Comparison of ENCODE assay signal across 23 cellular contexts in genomic region chr14:85122690-85123089, GRCh38.
DNase-seq lines count a peak whose midpoint lies in the region; ATAC-seq, FAIRE-seq and TF ChIP-seq lines count a peak whose summit lies in the region.
"Had no signal": no experiment of that assay in that cellular context is flagged by ENCODE, and none has a peak within 500 bp of the region (broad histone marks: within the 10 kb centered on the region; RNA-seq: fewer than 3 reads in every experiment).

No MANE protein-coding gene starts in this region.

- TF ChIP-seq POLR2A in A549 (IDR thresholded peaks at IDR 0.05; ENCODE audit: low read length), result no peak

- H3K27me3 Mint-ChIP-seq in activated T-cell treated with anti-CD3 and anti-CD28 coated beads, Interleukin-2, amount 50 U/mL, for 72 hours (ENCODE audit: low read depth), result no peaks in the 10 kb centered on the region
- H3K27me3 Mint-ChIP-seq: activated CD4-positive, alpha-beta T cell treated with anti-CD3 and anti-CD28 coated beads, Interleukin-2, amount 10 ng/mL, durations not matched to agents 24 days and 14 days; stimulated activated naive CD8-positive, alpha-beta T cell treated with anti-CD3 and anti-CD28 coated beads, Interleukin-15, Interleukin-2, amounts not matched to agents 100 ng/mL and 50 ng/mL, for 24 hours had no signal

- no peaks in the 10 kb centered on the region for H3K27me3 ChIP-seq in adipocyte (replicated peaks; ENCODE audit: control insufficient read depth, insufficient read depth, low read length)
- H3K27me3 ChIP-seq: neutrophil, SJSA1, vagina had no signal

- H3K27ac Mint-ChIP-seq in activated T-cell treated with anti-CD3 and anti-CD28 coated beads, Interleukin-2, amount 50 U/mL, for 72 hours, result no peak overlapping the region
- H3K27ac Mint-ChIP-seq: activated CD4-positive, alpha-beta T cell treated with anti-CD3 and anti-CD28 coated beads, Interleukin-2, amount 10 ng/mL, durations not matched to agents 24 days and 14 days; HFFc6; immature natural killer cell; stimulated activated naive CD8-positive, alpha-beta T cell treated with anti-CD3 and anti-CD28 coated beads, Interleukin-15, Interleukin-2, amounts not matched to agents 100 ng/mL and 50 ng/mL, for 24 hours had no signal

- no peaks in the 10 kb centered on the region for H3K4me1 Mint-ChIP-seq in activated T-cell treated with anti-CD3 and anti-CD28 coated beads, Interleukin-2, amount 50 U/mL, for 72 hours (ENCODE audit: low read depth)
- H3K4me1 Mint-ChIP-seq: activated CD4-positive, alpha-beta T cell treated with anti-CD3 and anti-CD28 coated beads, Interleukin-2, amount 10 ng/mL, durations not matched to agents 24 days and 14 days; immature natural killer cell had no signal

- TF ChIP-seq RAD21 in A549 (conservative IDR thresholded peaks at IDR 0.05 in 1 of 2, IDR thresholded peaks at IDR 0.05 in 1 of 2), result no peak

- H3K9me3 Mint-ChIP-seq in activated T-cell treated with anti-CD3 and anti-CD28 coated beads, Interleukin-2, amount 50 U/mL, for 72 hours, result peaks cover 7 to 9% of the 10 kb centered on the region in 2 donors
- H3K9me3 Mint-ChIP-seq: HFFc6 had no signal

- CTCF ChIA-PET in A549 (lab: Yijun Ruan, JAX), result no interaction called here
- CTCF ChIA-PET in HEK293 (lab: Yijun Ruan, JAX), result no interaction called here

- H3K4me1 ChIP-seq in A549 (no peaks in the 10 kb centered on the region), HEK293 (ENCODE audit: control insufficient read depth, insufficient read depth, low read length) (peaks cover 9% of the 10 kb centered on the region), adipocyte (ENCODE audit: control insufficient read depth, insufficient read depth, low read length) (peaks cover under 1% of the 10 kb centered on the region)
- H3K4me1 ChIP-seq: SJSA1, vagina had no signal

- H3K9me3 ChIP-seq in A549, result no peaks in the 10 kb centered on the region
- H3K9me3 ChIP-seq in HEK293 (ENCODE audit: control insufficient read depth, insufficient read depth, low read depth, low read length), result no peaks in the 10 kb centered on the region
- no peaks in the 10 kb centered on the region for H3K9me3 ChIP-seq in adipocyte (ENCODE audit: control insufficient read depth, low read length)
- H3K9me3 ChIP-seq: neutrophil, SJSA1, vagina had no signal

- H3K4me2 ChIP-seq in A549, result no peak overlapping the region

- POLR2A ChIA-PET in A549 (lab: Yijun Ruan, JAX), result no interaction called here
- POLR2A ChIA-PET in HEK293 (lab: Yijun Ruan, JAX), result no interaction called here

- no peak overlapping the region for H3K27ac ChIP-seq in A549
- H3K27ac ChIP-seq in HEK293 (ENCODE audit: extremely low read depth, low read depth, low read length), result peak overlapping the region; percentile 35; the same call in 1 of the 2 replicates
- no peak overlapping the region for H3K27ac ChIP-seq in substantia nigra (ENCODE audit: low read depth, low read length, poor library complexity, severe bottlenecking)
- H3K27ac ChIP-seq: HL-60, neutrophil, SJSA1, vagina had no signal

- H3K4me3 ChIP-seq in A549, result no peak overlapping the region
- no peak overlapping the region for H3K4me3 ChIP-seq in HEK293 (ENCODE audit: low read depth, low read length)
- H3K4me3 ChIP-seq in adipocyte (ENCODE audit: low read length), result no peak overlapping the region
- H3K4me3 ChIP-seq: SJSA1, vagina had no signal

- FAIRE-seq in A549 (lab: Jason Lieb, UNC), result no peak
- FAIRE-seq: D721Med, frontal cortex had no signal

- H3K36me3 ChIP-seq in HEK293 (ENCODE audit: control insufficient read depth in 2 of 2, insufficient read depth in 1 of 2, low read length in 2 of 2), result no peaks in the 10 kb centered on the region
- H3K36me3 ChIP-seq in adipocyte (ENCODE audit: control insufficient read depth, insufficient read depth, low read length, severe bottlenecking), result no peaks in the 10 kb centered on the region
- H3K36me3 ChIP-seq: neutrophil, SJSA1, vagina had no signal

- no peak overlapping the region for H3K4me3 Mint-ChIP-seq in activated T-cell treated with anti-CD3 and anti-CD28 coated beads, Interleukin-2, amount 50 U/mL, for 72 hours
- H3K4me3 Mint-ChIP-seq: activated CD4-positive, alpha-beta T cell treated with anti-CD3 and anti-CD28 coated beads, Interleukin-2, amount 10 ng/mL, durations not matched to agents 24 days and 14 days; activated T-cell treated with anti-CD3 and anti-CD28 coated beads, Interleukin-2, amount 50 U/mL, for 4 hours; HFFc6; immature natural killer cell; stimulated activated naive CD8-positive, alpha-beta T cell treated with anti-CD3 and anti-CD28 coated beads, Interleukin-15, Interleukin-2, amounts not matched to agents 100 ng/mL and 50 ng/mL, for 24 hours had no signal

- TF ChIP-seq CTCF in A549 (IDR thresholded peaks at IDR 0.05) (no peak), HEK293 (tag by site-specific recombination; IDR thresholded peaks at IDR 0.05) (no peak)

- no peak overlapping the region for H3K9ac ChIP-seq in adipocyte (ENCODE audit: low read length)

- TF ChIP-seq EP300 in A549 (IDR thresholded peaks at IDR 0.05), result no peak

- DNase-seq in A549 (ENCODE audit: low read depth in 1 of 2, low spot score in 1 of 2) (no peak), adipocyte (ENCODE audit: low read depth) (peak; percentile 41), fibroblast of the conjunctiva (ENCODE audit: low read depth) (peak; percentile 13), NCI-H524 (lab: John Stamatoyannopoulos, UW) (no peak), substantia nigra (lab: John Stamatoyannopoulos, UW) (no peak)
- DNase-seq in activated T-cell treated with anti-CD3 and anti-CD28 coated beads, Interleukin-2, amount 50 U/mL, for 72 hours, result no peak
- no peak for DNase-seq in activated T-cell treated with anti-CD3 and anti-CD28 coated beads, Interleukin-2, amount 50 U/mL, for 1 hour
- DNase-seq: activated CD4-positive, alpha-beta T cell treated with anti-CD3 and anti-CD28 coated beads, Interleukin-2, amount 10 ng/mL, durations not matched to agents 24 days and 14 days; activated T-cell treated with anti-CD3 and anti-CD28 coated beads, Interleukin-2, amount 50 U/mL, for 4 hours; AML-193; amniotic stem cell; HFFc6; immature natural killer cell; mesendoderm; NCI-H187 treated with DMSO at 0.1 percent for 48 hours had no signal

- no peak for ATAC-seq in A549
- no peak for ATAC-seq in activated T-cell treated with anti-CD3 and anti-CD28 coated beads, Interleukin-2, amount 50 U/mL, for 72 hours (replicated peaks in 1 of 2)
- ATAC-seq: activated T-cell treated with anti-CD3 and anti-CD28 coated beads, Interleukin-2, amount 50 U/mL, for 4 hours had no signal

- H3K36me3 Mint-ChIP-seq in activated T-cell treated with anti-CD3 and anti-CD28 coated beads, Interleukin-2, amount 50 U/mL, for 72 hours (ENCODE audit: insufficient read depth in 2 of 2), result no peaks in the 10 kb centered on the region
- H3K36me3 Mint-ChIP-seq: immature natural killer cell had no signal

TF ChIP-seq in A549, 52 proteins besides CTCF, POLR2A, EP300 and RAD21:
- TF ChIP-seq MAFK (IDR thresholded peaks at IDR 0.05; ENCODE audit: partially characterized antibody) (peak; percentile 77), HOXB13 (CRISPR knock-in tag; IDR thresholded peaks at IDR 0.05; ENCODE audit: low read depth) (no peak), BHLHE40 (IDR thresholded peaks at IDR 0.05; ENCODE audit: low read depth, low read length) (no peak)

TF ChIP-seq in HEK293, 187 proteins besides CTCF, POLR2A, EP300 and RAD21 (continues in another document):
- TF ChIP-seq, protein P1, sequence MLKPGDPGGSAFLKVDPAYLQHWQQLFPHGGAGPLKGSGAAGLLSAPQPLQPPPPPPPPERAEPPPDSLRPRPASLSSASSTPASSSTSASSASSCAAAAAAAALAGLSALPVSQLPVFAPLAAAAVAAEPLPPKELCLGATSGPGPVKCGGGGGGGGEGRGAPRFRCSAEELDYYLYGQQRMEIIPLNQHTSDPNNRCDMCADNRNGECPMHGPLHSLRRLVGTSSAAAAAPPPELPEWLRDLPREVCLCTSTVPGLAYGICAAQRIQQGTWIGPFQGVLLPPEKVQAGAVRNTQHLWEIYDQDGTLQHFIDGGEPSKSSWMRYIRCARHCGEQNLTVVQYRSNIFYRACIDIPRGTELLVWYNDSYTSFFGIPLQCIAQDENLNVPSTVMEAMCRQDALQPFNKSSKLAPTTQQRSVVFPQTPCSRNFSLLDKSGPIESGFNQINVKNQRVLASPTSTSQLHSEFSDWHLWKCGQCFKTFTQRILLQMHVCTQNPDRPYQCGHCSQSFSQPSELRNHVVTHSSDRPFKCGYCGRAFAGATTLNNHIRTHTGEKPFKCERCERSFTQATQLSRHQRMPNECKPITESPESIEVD (tag by site-specific recombination; IDR thresholded peaks at IDR 0.05), result no peak
- TF ChIP-seq ZNF654 (tag by site-specific recombination; IDR thresholded peaks at IDR 0.05; ENCODE audit: low read depth) (no peak), ZNF747 (tag by site-specific recombination; IDR thresholded peaks at IDR 0.05) (no peak), SCRT2 (tag by site-specific recombination; IDR thresholded peaks at IDR 0.05) (no peak), ZNF449 (tag by site-specific recombination; IDR thresholded peaks at IDR 0.05) (no peak), ZNF76 (tag by site-specific recombination; IDR thresholded peaks at IDR 0.05; ENCODE audit: borderline replicate concordance, low read depth) (no peak), ZNF488 (tag by site-specific recombination; IDR thresholded peaks at IDR 0.05) (no peak), KLF16 (tag by site-specific recombination; IDR thresholded peaks at IDR 0.05) (no peak)

Comparison
In these comparisons a context has a peak if more than half of its experiments do, and no peak if none do; other contexts are left out.
1. DNase-seq: peak in adipocyte (single experiment) and fibroblast of the conjunctiva (single experiment); none in A549 (0 of 2), activated T-cell treated with anti-CD3 and anti-CD28 coated beads, Interleukin-2, amount 50 U/mL, for 72 hours (0 of 2), NCI-H524 (0 of 2), substantia nigra (0 of 49) and activated T-cell treated with anti-CD3 and anti-CD28 coated beads, Interleukin-2, amount 50 U/mL, for 1 hour (single experiment).